In the genomic region with DNA sequence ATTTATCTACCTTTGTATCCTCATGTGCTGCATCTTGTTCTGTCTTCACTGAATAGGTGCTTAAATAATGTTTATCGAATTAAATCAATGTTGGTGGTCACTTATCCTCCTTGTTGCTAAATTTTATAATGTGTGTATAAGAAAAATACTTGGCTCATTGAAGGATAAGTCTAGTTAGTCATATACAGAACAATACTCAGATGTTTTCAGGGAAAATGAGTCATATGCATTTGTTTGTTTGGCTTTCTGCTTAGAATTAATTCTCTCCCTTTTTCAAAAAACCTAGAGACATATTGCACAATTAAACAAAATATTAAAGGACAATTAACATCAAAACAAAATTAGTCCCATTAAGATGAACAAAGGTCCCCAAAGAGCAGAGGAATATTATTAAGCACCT, we compare ENCODE assay signal across 18 cellular contexts.
A peak's percentile ranks its signal among the peaks of the same experiment; 100 is the strongest.
DNase-seq lines count a peak whose midpoint lies in the region; ATAC-seq and TF ChIP-seq lines count a peak whose summit lies in the region.
"Had no signal": no experiment of that assay in that cellular context is flagged by ENCODE, and none has a peak within 500 bp of the region (broad histone marks: within the 10 kb centered on the region; RNA-seq: fewer than 3 reads in every experiment).

No MANE protein-coding gene starts in this region.

- peaks cover 2% of the 10 kb centered on the region for H3K27me3 Mint-ChIP-seq in mesothelial cell of epicardium (ENCODE audit: low read depth)

- H3K27ac Mint-ChIP-seq in mesothelial cell of epicardium = no peak overlapping the region

- no peaks in the 10 kb centered on the region for H3K36me3 Mint-ChIP-seq in mesothelial cell of epicardium

- peaks cover 14% of the 10 kb centered on the region for H3K9me3 Mint-ChIP-seq in mesothelial cell of epicardium

- peak; percentile 35 for DNase-seq in HCEC 1CT
- DNase-seq in RWPE2 (ENCODE audit: low spot score) = no peak
- peak; percentile 37 for DNase-seq in epithelial cell of prostate (ENCODE audit: low read depth, low spot score)
- DNase-seq in foreskin keratinocyte = peak in 1 of 2 donors; percentile 34
- no peak for DNase-seq in mesothelial cell of epicardium (ENCODE audit: low spot score in 2 of 2, unreplicated experiment in 2 of 2)
- DNase-seq in inferior parietal cortex (ENCODE audit: extremely low spot score) = no peak
- no peak for DNase-seq in NOMO-1 (lab: John Stamatoyannopoulos, UW; ENCODE audit: unreplicated experiment in 2 of 2)
- DNase-seq: C1 segment of cervical spinal cord, NCI-H1048, NCI-H146, NCI-H2081, NCI-H748 treated with DMSO at 0.1 percent for 48 hours had no signal

- H3K27ac ChIP-seq in RWPE2 (ENCODE audit: poor library complexity, severe bottlenecking) = no peak overlapping the region
- no peak overlapping the region for H3K27ac ChIP-seq in epithelial cell of prostate
- no peak overlapping the region for H3K27ac ChIP-seq in foreskin keratinocyte
- H3K27ac ChIP-seq: A549, PC-9 had no signal

- peak; percentile 67; the same call in 2 of the 3 replicates for ATAC-seq in RWPE2 (ENCODE audit: low read depth)
- peak; percentile 67 for ATAC-seq in foreskin keratinocyte
- ATAC-seq in GM18867 (IDR thresholded peaks at IDR 0.05; ENCODE audit: unreplicated experiment) = no peak
- ATAC-seq: A549, HCT116, K562, Right ventricle myocardium inferior had no signal

- TF ChIP-seq CTCF in RWPE2 (IDR thresholded peaks at IDR 0.05; ENCODE audit: poor library complexity, severe bottlenecking) = no peak
- TF ChIP-seq CTCF in foreskin keratinocyte (conservative IDR thresholded peaks at IDR 0.05) = no peak
- TF ChIP-seq CTCF in mesothelial cell of epicardium (IDR thresholded peaks at IDR 0.05; ENCODE audit: unreplicated experiment) = no peak

- peaks cover 8% of the 10 kb centered on the region for H3K4me1 ChIP-seq in RWPE2 (ENCODE audit: insufficient read depth, poor library complexity, severe bottlenecking)
- peaks cover 6% of the 10 kb centered on the region for H3K4me1 ChIP-seq in foreskin keratinocyte
- H3K4me1 ChIP-seq: A549 had no signal

- H3K36me3 ChIP-seq in RWPE2 (ENCODE audit: low read depth) = no peaks in the 10 kb centered on the region

- no peak overlapping the region for H3K4me3 Mint-ChIP-seq in mesothelial cell of epicardium

- H3K4me3 ChIP-seq in RWPE2 (ENCODE audit: severe bottlenecking) = no peak overlapping the region
- H3K4me3 ChIP-seq: A549, K562, PC-9 had no signal

- no peaks in the 10 kb centered on the region for H3K9me3 ChIP-seq in RWPE2 (ENCODE audit: severe bottlenecking)

- H3K27me3 ChIP-seq in RWPE2 (ENCODE audit: insufficient read depth, poor library complexity, severe bottlenecking) (no peaks in the 10 kb centered on the region), foreskin keratinocyte (no peaks in the 10 kb centered on the region)

- peaks cover 6% of the 10 kb centered on the region for H3K4me1 Mint-ChIP-seq in mesothelial cell of epicardium

Comparison
In these comparisons a context has a peak if more than half of its experiments do, and no peak if none do; other contexts are left out.
1. DNase-seq: peak in HCEC 1CT (single experiment) and epithelial cell of prostate (single experiment); none in RWPE2 (single experiment), mesothelial cell of epicardium (0 of 2), inferior parietal cortex (single experiment) and NOMO-1 (0 of 2).